Comparison of ENCODE assay signal across 9 cellular contexts in genomic region chr5:110625376-110625999, GRCh38.
DNase-seq lines count a peak whose midpoint lies in the region; ATAC-seq and TF ChIP-seq lines count a peak whose summit lies in the region.
"Had no signal": no experiment of that assay in that cellular context is flagged by ENCODE, and none has a peak within 500 bp of the region (broad histone marks: within the 10 kb centered on the region; RNA-seq: fewer than 3 reads in every experiment).

No MANE protein-coding gene starts in this region.

- CTCF ChIA-PET in BJ (lab: Yijun Ruan, JAX) (interaction anchor here (1.1 to 1.2 kb wide), 2 partner anchors 933 to 1026 kb away, joined by 3 to 4 read pairs; no protein-coding TSS in a partner anchor), RWPE1 (lab: Yijun Ruan, JAX) (interaction anchor here (0.6 to 1.1 kb wide), 6 partner anchors 13 to 310 kb away, joined by 3 to 4 read pairs (median 3); no protein-coding TSS in a partner anchor)

- intact Hi-C loops in testis (cut with DNase I; ENCODE audit: low total_unique reads): no loop called here

- no peaks in the 10 kb centered on the region for H3K9me3 ChIP-seq in testis

- H3K4me3 ChIP-seq in BJ (ENCODE audit: low read depth, low read length) (no peak overlapping the region), fibroblast of mammary gland (ENCODE audit: control insufficient read depth, low read depth, low read length) (no peak overlapping the region), testis (no peak overlapping the region)

- TF ChIP-seq CTCF in BJ (IDR thresholded peaks at IDR 0.05; ENCODE audit: insufficient read depth, low read depth, low read length) (peak; percentile 36), RWPE1 (conservative IDR thresholded peaks at IDR 0.05; ENCODE audit: low read depth) (peak; percentile 70), fibroblast of mammary gland (conservative IDR thresholded peaks at IDR 0.05; ENCODE audit: control insufficient read depth, insufficient read depth, low read depth, low read length) (peak; percentile 36), testis (IDR thresholded peaks at IDR 0.05) (peak in 2 of 3 experiments; percentile 7 to 79)

- H3K36me3 ChIP-seq in BJ (ENCODE audit: control insufficient read depth, insufficient read depth, low read length) (no peaks in the 10 kb centered on the region), testis (ENCODE audit: low read depth, missing control alignments) (no peaks in the 10 kb centered on the region)

- H3K27me3 ChIP-seq in BJ (ENCODE audit: control insufficient read depth, insufficient read depth, low read length): no peaks in the 10 kb centered on the region
- H3K27me3 ChIP-seq in testis: no peaks in the 10 kb centered on the region

- no peaks in the 10 kb centered on the region for H3K4me1 ChIP-seq in testis

- no peak for TF ChIP-seq POLR2A in testis (IDR thresholded peaks at IDR 0.05)

- 11 to 26% methylated on average over 2 of the region's 2 CpGs for WGBS in testis, 2 donors

- POLR2A ChIA-PET in BJ (lab: Charles Lee) (no interaction called here), RWPE1 (lab: Yijun Ruan, JAX; ENCODE audit: low non-redundant PET) (no interaction called here)

- ATAC-seq in HG03432 (IDR thresholded peaks at IDR 0.05; ENCODE audit: unreplicated experiment): peak; percentile 55
- ATAC-seq in GM21786 (IDR thresholded peaks at IDR 0.05; ENCODE audit: unreplicated experiment): no peak
- ATAC-seq in HG02870 (IDR thresholded peaks at IDR 0.05; ENCODE audit: unreplicated experiment): no peak

- DNase-seq in BJ (ENCODE audit: low read depth) (peak; percentile 4), RWPE1 (ENCODE audit: low spot score) (peak; percentile 25), fibroblast of mammary gland (ENCODE audit: low read depth) (peak; percentile 47), testis (no peak), NCI-H226 (no peak)

- no peak overlapping the region for H3K27ac ChIP-seq in RWPE1
- no peak overlapping the region for H3K27ac ChIP-seq in testis
- H3K27ac ChIP-seq: epithelial cell of prostate had no signal

Comparison
In these comparisons a context has a peak if more than half of its experiments do, and no peak if none do; other contexts are left out.
1. DNase-seq: peak in BJ (single experiment), RWPE1 (single experiment) and fibroblast of mammary gland (single experiment); none in testis (single experiment) and NCI-H226 (single experiment).
2. Peak in every context shown above with its lines, with median percentiles within 50 percentile points of each other: CTCF ChIP-seq.